In genomic region chr16:17194190-17194780, GRCh38 we compare ENCODE assay signal across 8 cellular contexts.
DNase-seq lines count a peak whose midpoint lies in the region; TF ChIP-seq lines count a peak whose summit lies in the region.

No MANE protein-coding gene starts in this region.

- no peak overlapping the region for H2AFZ ChIP-seq in Karpas-422 (ENCODE audit: low read length)

- H3K27ac ChIP-seq in Karpas-422 (ENCODE audit: low read length) (no peak overlapping the region), stomach (no peak overlapping the region)

- H3K9ac ChIP-seq in Karpas-422 (ENCODE audit: low read length): no peak overlapping the region

- 44 to 63% (median 55%) methylated on average over 9 to 14 of the region's 14 CpGs for WGBS in stomach, 5 donors

- peak; percentile 89 for TF ChIP-seq CTCF in CD14-positive monocyte (IDR thresholded peaks at IDR 0.05)
- TF ChIP-seq CTCF in epithelial cell of proximal tubule (conservative IDR thresholded peaks at IDR 0.05; ENCODE audit: low read depth, low read length): peak; percentile 30
- peak; percentile 22 to 47 (median 36) for TF ChIP-seq CTCF in nephron (IDR thresholded peaks at IDR 0.05; ENCODE audit: unreplicated experiment in 3 of 3)
- TF ChIP-seq CTCF in stomach (IDR thresholded peaks at IDR 0.05): peak in 5 of 7 experiments; percentile 7 to 78 (median 58)

- H3K27me3 Mint-ChIP-seq in CD14-positive monocyte (ENCODE audit: low read depth in 3 of 3) (peaks cover 0 to 1% (median 0%) of the 10 kb centered on the region in 3 donors), nephron (ENCODE audit: low read depth) (no peaks in the 10 kb centered on the region)

- H3K27ac Mint-ChIP-seq in CD14-positive monocyte (no peak overlapping the region), nephron (no peak overlapping the region)

- H3K4me1 Mint-ChIP-seq in CD14-positive monocyte: peaks cover 6% of the 10 kb centered on the region
- H3K4me1 Mint-ChIP-seq in nephron: peaks cover 6% of the 10 kb centered on the region

- H3K27me3 ChIP-seq in Karpas-422 (ENCODE audit: low read length) (no peaks in the 10 kb centered on the region), stomach (no peaks in the 10 kb centered on the region)

- H3K4me2 ChIP-seq in Karpas-422 (ENCODE audit: low read depth, low read length, poor library complexity, severe bottlenecking): no peak overlapping the region

- DNase-seq in CD14-positive monocyte (ENCODE audit: low spot score) (peak; percentile 48), Karpas-422 (peak; percentile 81), epithelial cell of proximal tubule (ENCODE audit: low read depth) (no peak), stomach (peak; percentile 65), DMS153 (lab: John Stamatoyannopoulos, UW) (no peak), cortex of kidney (lab: John Stamatoyannopoulos, UW) (no peak)
- DNase-seq in activated CD4-positive, alpha-beta T cell treated with anti-CD3 and anti-CD28 coated beads, Interleukin-2, amount 50 U/mL, for 4 hours: peak; percentile 48 to 58

- no peaks in the 10 kb centered on the region for H4K20me1 ChIP-seq in Karpas-422 (ENCODE audit: insufficient read depth, low read depth, low read length)

- H3K4me3 ChIP-seq in Karpas-422 (ENCODE audit: low read length) (no peak overlapping the region), epithelial cell of proximal tubule (ENCODE audit: low read depth, low read length) (no peak overlapping the region), stomach (no peak overlapping the region)

- no peaks in the 10 kb centered on the region for H3K79me2 ChIP-seq in Karpas-422 (ENCODE audit: low read length)

- H3K9me2 ChIP-seq in Karpas-422 (replicated peaks; ENCODE audit: insufficient read depth, low read length): no peaks in the 10 kb centered on the region

- TF ChIP-seq EP300 in stomach (IDR thresholded peaks at IDR 0.05): no peak

- H3K36me3 ChIP-seq in Karpas-422 (ENCODE audit: insufficient read depth, low read length) (no peaks in the 10 kb centered on the region), stomach (peaks cover 0 to 65% (median 44%) of the 10 kb centered on the region in 4 donors)

- intact Hi-C loops in CD14-positive monocyte (cut with micrococcal nuclease): no loop called here
- intact Hi-C loops in stomach (cut with DNase I; ENCODE audit: low total_unique reads): no loop called here

- no peaks in the 10 kb centered on the region for H3K9me3 ChIP-seq in Karpas-422 (ENCODE audit: low read length)
- H3K9me3 ChIP-seq in stomach: no peaks in the 10 kb centered on the region

- H3K4me1 ChIP-seq in Karpas-422 (ENCODE audit: low read length) (no peaks in the 10 kb centered on the region), stomach (no peaks in the 10 kb centered on the region)

- H3K9me3 Mint-ChIP-seq in CD14-positive monocyte: no peaks in the 10 kb centered on the region
- H3K9me3 Mint-ChIP-seq in nephron: no peaks in the 10 kb centered on the region

- no peak overlapping the region for H3K4me3 Mint-ChIP-seq in CD14-positive monocyte
- H3K4me3 Mint-ChIP-seq in nephron: no peak overlapping the region

- peaks cover 58 to 81% of the 10 kb centered on the region in 2 donors for H3K36me3 Mint-ChIP-seq in CD14-positive monocyte
- H3K36me3 Mint-ChIP-seq in nephron (ENCODE audit: low read depth): peaks cover 11% of the 10 kb centered on the region

- TF ChIP-seq POLR2A in stomach (IDR thresholded peaks at IDR 0.05): no peak

Comparison
In these comparisons a context has a peak if more than half of its experiments do, and no peak if none do; other contexts are left out.
1. DNase-seq: peak in CD14-positive monocyte (single experiment), Karpas-422 (single experiment), activated CD4-positive, alpha-beta T cell treated with anti-CD3 and anti-CD28 coated beads, Interleukin-2, amount 50 U/mL, for 4 hours (2 of 2) and stomach (single experiment); none in epithelial cell of proximal tubule (single experiment), DMS153 (single experiment) and cortex of kidney (single experiment).
2. CTCF ChIP-seq: peak in every context shown above with its lines; median percentile 89 in CD14-positive monocyte; 58 in stomach; 36 in nephron; 30 in epithelial cell of proximal tubule.